10 cellular contexts compared by ENCODE assay signal in the genomic region with DNA sequence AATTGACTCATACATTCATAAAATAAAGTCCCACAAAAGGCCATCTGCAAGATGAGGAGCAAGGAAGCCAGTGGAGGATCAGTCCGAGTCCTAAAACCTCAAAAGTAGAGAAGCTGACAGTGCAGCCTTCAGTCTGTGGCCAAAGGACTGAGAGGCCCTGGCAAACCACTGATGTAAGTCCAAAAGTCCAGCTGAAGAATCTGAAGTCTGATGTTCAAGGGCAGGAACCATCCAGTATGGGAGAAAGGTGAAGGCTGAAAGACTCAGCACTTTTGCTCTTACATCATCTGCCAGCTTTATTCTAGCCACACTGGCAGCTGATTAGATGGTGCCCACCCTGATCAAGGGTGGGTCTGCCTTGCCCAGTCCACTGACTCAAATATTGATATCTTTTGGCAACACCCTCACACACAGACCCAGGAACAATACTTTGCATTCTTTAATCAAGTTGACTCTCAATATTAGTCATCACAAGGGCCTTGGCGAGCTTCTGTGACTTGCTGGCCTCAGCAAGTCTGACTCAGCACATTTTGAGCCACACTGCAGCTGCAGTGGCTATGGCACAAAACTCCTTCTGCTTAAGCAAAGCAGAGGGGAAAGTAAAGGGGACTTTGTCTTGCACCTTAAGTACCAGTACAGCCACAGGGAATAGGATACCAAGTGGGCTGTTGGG.
DNase-seq lines count a peak whose midpoint lies in the region; ATAC-seq, FAIRE-seq and TF ChIP-seq lines count a peak whose summit lies in the region.
"Had no signal": no experiment of that assay in that cellular context is flagged by ENCODE, and none has a peak within 500 bp of the region (broad histone marks: within the 10 kb centered on the region; RNA-seq: fewer than 3 reads in every experiment).

No MANE protein-coding gene starts in this region.

- H3K4me1 Mint-ChIP-seq in activated naive CD4-positive, alpha-beta T cell treated with anti-CD3 and anti-CD28 coated beads for 36 hours (ENCODE audit: low read depth): no peaks in the 10 kb centered on the region
- H3K4me1 Mint-ChIP-seq: neural progenitor cell had no signal

- H3K9me3 ChIP-seq in effector memory CD4-positive, alpha-beta T cell (ENCODE audit: control insufficient read depth, low read length): no peaks in the 10 kb centered on the region

- H3K27me3 ChIP-seq in bronchial epithelial cell (ENCODE audit: control insufficient read depth, insufficient read depth, low read length): no peaks in the 10 kb centered on the region
- no peaks in the 10 kb centered on the region for H3K27me3 ChIP-seq in effector memory CD4-positive, alpha-beta T cell (replicated peaks; ENCODE audit: control insufficient read depth, insufficient read depth, low read length, poor library complexity, severe bottlenecking)
- H3K27me3 ChIP-seq: neural progenitor cell had no signal

- H3K4me3 ChIP-seq in AG10803 (ENCODE audit: low read length) (no peak overlapping the region), bronchial epithelial cell (ENCODE audit: low read depth, low read length) (no peak overlapping the region)
- H3K4me3 ChIP-seq in effector memory CD4-positive, alpha-beta T cell (ENCODE audit: insufficient read depth, low read depth, low read length, poor library complexity, severe bottlenecking): no peak overlapping the region
- H3K4me3 ChIP-seq: neural progenitor cell had no signal

- no peak overlapping the region for H3K4me3 Mint-ChIP-seq in activated naive CD4-positive, alpha-beta T cell treated with anti-CD3 and anti-CD28 coated beads for 36 hours
- H3K4me3 Mint-ChIP-seq: neural progenitor cell had no signal

- intact Hi-C loops in activated naive CD4-positive, alpha-beta T cell treated with anti-CD3 and anti-CD28 coated beads for 36 hours (cut with micrococcal nuclease): no loop called here

- peaks cover 7% of the 10 kb centered on the region for H3K9me3 Mint-ChIP-seq in activated naive CD4-positive, alpha-beta T cell treated with anti-CD3 and anti-CD28 coated beads for 36 hours

- no peak overlapping the region for H3K27ac ChIP-seq in effector memory CD4-positive, alpha-beta T cell (ENCODE audit: insufficient read depth, low read length, poor library complexity, severe bottlenecking)
- H3K27ac ChIP-seq: neural progenitor cell had no signal

- no peaks in the 10 kb centered on the region for H3K36me3 ChIP-seq in bronchial epithelial cell (ENCODE audit: control insufficient read depth, insufficient read depth, low read length)
- H3K36me3 ChIP-seq in effector memory CD4-positive, alpha-beta T cell (ENCODE audit: control insufficient read depth, insufficient read depth, low read length): no peaks in the 10 kb centered on the region
- H3K36me3 ChIP-seq: neural progenitor cell had no signal

- H3K27ac Mint-ChIP-seq in activated naive CD4-positive, alpha-beta T cell treated with anti-CD3 and anti-CD28 coated beads for 36 hours: no peak overlapping the region
- H3K27ac Mint-ChIP-seq: neural progenitor cell had no signal

- DNase-seq in AG10803 (ENCODE audit: low read depth): peak; percentile 73
- DNase-seq in bronchial epithelial cell (ENCODE audit: low read depth): peak; percentile 74
- DNase-seq in cerebellar cortex (ENCODE audit: low spot score): no peak
- no peak for DNase-seq in activated naive CD4-positive, alpha-beta T cell treated with anti-CD3 and anti-CD28 coated beads for 36 hours
- no peak for DNase-seq in effector memory CD4-positive, alpha-beta T cell

- ATAC-seq in GM21360 (IDR thresholded peaks at IDR 0.05; ENCODE audit: unreplicated experiment): peak; percentile 73
- peak; percentile 82 for ATAC-seq in HG03442 (IDR thresholded peaks at IDR 0.05; ENCODE audit: unreplicated experiment)
- ATAC-seq in GM19324 (IDR thresholded peaks at IDR 0.05; ENCODE audit: low FRiP score, unreplicated experiment): no peak

- H3K36me3 Mint-ChIP-seq in activated naive CD4-positive, alpha-beta T cell treated with anti-CD3 and anti-CD28 coated beads for 36 hours (ENCODE audit: low read depth): no peaks in the 10 kb centered on the region
- H3K36me3 Mint-ChIP-seq: neural progenitor cell had no signal

- no peak for FAIRE-seq in bronchial epithelial cell (lab: Jason Lieb, UNC)
- FAIRE-seq: TTC549 had no signal

- no peak for TF ChIP-seq CTCF in AG10803 (conservative IDR thresholded peaks at IDR 0.05; ENCODE audit: low read length)
- TF ChIP-seq CTCF in bronchial epithelial cell (IDR thresholded peaks at IDR 0.05; ENCODE audit: insufficient read depth, low read length, severe bottlenecking): no peak

- CTCF ChIA-PET in activated naive CD4-positive, alpha-beta T cell treated with anti-CD3 and anti-CD28 coated beads for 36 hours (lab: Charles Lee): no interaction called here

- no peaks in the 10 kb centered on the region for H3K4me1 ChIP-seq in effector memory CD4-positive, alpha-beta T cell (ENCODE audit: control insufficient read depth, insufficient read depth, low read length, poor library complexity, severe bottlenecking)
- H3K4me1 ChIP-seq: neural progenitor cell had no signal

- no peaks in the 10 kb centered on the region for H3K27me3 Mint-ChIP-seq in activated naive CD4-positive, alpha-beta T cell treated with anti-CD3 and anti-CD28 coated beads for 36 hours (ENCODE audit: low read depth)

Comparison
In these comparisons a context has a peak if more than half of its experiments do, and no peak if none do; other contexts are left out.
1. DNase-seq: peak in AG10803 (single experiment) and bronchial epithelial cell (single experiment); none in cerebellar cortex (single experiment), activated naive CD4-positive, alpha-beta T cell treated with anti-CD3 and anti-CD28 coated beads for 36 hours (single experiment) and effector memory CD4-positive, alpha-beta T cell (0 of 3).